ENCODE assay signal across 27 cellular contexts in the genomic region with DNA sequence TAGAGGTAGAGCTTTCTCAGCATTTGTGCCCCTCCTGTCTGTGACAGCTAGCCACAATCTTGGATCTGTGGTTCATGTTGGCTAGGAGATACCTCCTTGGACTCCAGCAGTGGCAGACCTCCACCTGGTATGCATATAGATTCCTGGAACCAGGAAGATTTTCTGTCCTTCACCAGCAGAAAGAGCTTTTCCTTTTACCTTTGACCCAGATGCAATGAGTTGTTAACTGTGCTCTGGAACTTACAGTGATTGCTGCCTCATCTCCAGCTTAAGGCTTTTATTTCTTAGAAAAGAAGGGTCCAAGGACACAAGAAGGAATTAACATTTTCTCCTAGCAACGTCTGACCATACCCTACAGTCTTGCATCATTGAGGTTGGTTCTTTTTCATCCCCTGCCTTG.
"Had no signal": no experiment of that assay in that cellular context is flagged by ENCODE, and none has a peak within 500 bp of the region (broad histone marks: within the 10 kb centered on the region; RNA-seq: fewer than 3 reads in every experiment).

No MANE protein-coding gene starts in this region.

- H3K27ac Mint-ChIP-seq: immature natural killer cell, mesothelial cell of epicardium had no signal

- H3K27me3 ChIP-seq: dorsolateral prefrontal cortex, esophagus squamous epithelium, gastrocnemius medialis, heart right ventricle, left lung had no signal

- FAIRE-seq: endometrium, kidney had no signal

- H3K36me3 Mint-ChIP-seq: immature natural killer cell had no signal

- H3K4me1 ChIP-seq: esophagus squamous epithelium, gastrocnemius medialis, heart right ventricle, left lung, lower lobe of right lung had no signal

- H3K4me3 ChIP-seq: coronary artery, dorsolateral prefrontal cortex, esophagus squamous epithelium, gastrocnemius medialis, heart right ventricle, left lung, lower lobe of right lung had no signal

- H3K4me1 Mint-ChIP-seq: immature natural killer cell, mesothelial cell of epicardium had no signal

- H3K36me3 ChIP-seq: esophagus squamous epithelium, gastrocnemius medialis, heart right ventricle, left lung, lower lobe of right lung had no signal

- H3K27ac ChIP-seq: coronary artery, dorsolateral prefrontal cortex, epithelial cell of prostate, esophagus squamous epithelium, gastrocnemius medialis, heart right ventricle, left lung, lower lobe of right lung had no signal

- H3K4me3 Mint-ChIP-seq: immature natural killer cell, mesothelial cell of epicardium had no signal

- ATAC-seq: esophagus mucosa, gastrocnemius medialis, heart right ventricle, left lung, left ventricle myocardium superior, lower lobe of right lung had no signal

- DNase-seq: cerebellar nuclear complex; dermis blood vessel endothelial cell; dorsolateral prefrontal cortex; effector CD4-positive, alpha-beta T cell; effector memory CD4-positive, alpha-beta T cell; erythroblast; esophagus squamous epithelium; foreskin fibroblast; foreskin melanocyte; gastrocnemius medialis; glutamatergic neuron; head of caudate nucleus; heart right ventricle; hypothalamus; immature natural killer cell; islet precursor cell; kidney; kidney glomerular epithelial cell; left lung; left ventricle myocardium superior; lower lobe of right lung; mesenchymal stem cell had no signal
